17 cellular contexts compared by ENCODE assay signal in the genomic region with DNA sequence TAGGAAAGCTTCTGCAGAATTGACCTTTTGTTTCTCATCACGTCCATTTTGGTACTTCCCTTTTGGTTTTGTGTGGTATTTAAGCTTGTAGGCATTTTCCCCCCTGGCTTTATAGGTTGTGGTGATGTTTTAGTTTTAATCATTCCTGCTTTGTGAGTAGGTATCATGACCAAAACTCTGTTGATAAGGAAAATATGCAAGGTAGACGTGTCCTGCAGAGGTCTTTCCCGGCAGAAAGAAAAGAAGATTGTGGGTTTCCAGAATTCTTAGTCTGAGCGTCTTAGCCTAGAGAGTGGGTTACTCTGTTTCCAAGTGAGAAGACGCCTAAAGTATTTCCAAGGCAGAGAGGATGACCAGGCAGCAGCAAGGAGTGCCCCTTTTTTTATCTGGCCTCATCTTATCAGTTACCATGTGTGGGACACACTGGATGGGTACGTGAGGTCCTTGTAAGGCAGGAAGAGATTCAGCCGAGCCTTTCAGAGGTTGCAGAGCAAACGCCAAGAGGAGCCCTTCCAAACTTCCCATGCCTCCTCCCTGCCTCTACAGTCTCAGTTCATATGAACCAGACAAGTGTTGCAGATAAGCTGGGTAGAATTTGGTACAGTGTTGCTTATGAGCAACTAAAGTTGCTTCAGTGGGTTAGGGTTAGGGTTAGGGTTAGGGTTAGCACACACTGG. TPM values are rescaled to one million over a fixed set of nuclear protein-coding genes. Genes with fewer than 3 reads are reported as not detected.
"Had no signal": no experiment of that assay in that cellular context is flagged by ENCODE, and none has a peak within 500 bp of the region (broad histone marks: within the 10 kb centered on the region; RNA-seq: fewer than 3 reads in every experiment).

No MANE protein-coding gene starts in this region.

- H3K36me3 ChIP-seq: neural progenitor cell, prostate gland, right atrium auricular region, stomach, upper lobe of left lung had no signal

- H3K4me3 ChIP-seq: esophagus muscularis mucosa, lung, mucosa of descending colon, neural progenitor cell, prostate gland, right atrium auricular region, smooth muscle cell, stomach, tibial artery, upper lobe of left lung had no signal

- H3K9me3 ChIP-seq: esophagus muscularis mucosa, mucosa of descending colon, prostate gland, right atrium auricular region, stomach, tibial artery, upper lobe of left lung had no signal

- DNase-seq: effector memory CD4-positive, alpha-beta T cell; mucosa of descending colon; naive thymus-derived CD4-positive, alpha-beta T cell; stimulated activated CD4-positive, alpha-beta T cell treated with anti-CD3 and anti-CD28 coated beads, Interleukin-12 subunit alpha, Interleukin-12 subunit beta, amount 100 ng/mL, for 4 hours; stimulated activated CD4-positive, alpha-beta T cell treated with anti-CD3 and anti-CD28 coated beads, Interleukin-1b, Interleukin-23, amount 100 ng/mL, for 48 hours; stimulated activated CD4-positive, alpha-beta T cell treated with anti-CD3 and anti-CD28 coated beads, Interleukin-4, amount 100 ng/mL, for 1 hour; stimulated activated CD8-positive, alpha-beta memory T cell treated with anti-CD3 and anti-CD28 coated beads, Interleukin-4, amount 100 ng/mL, for 48 hours; stimulated activated naive CD4-positive, alpha-beta T cell treated with Interleukin-2 at 50 U/mL for 16 hours; stomach; tibial artery; upper lobe of left lung had no signal

- H3K9ac ChIP-seq: neural progenitor cell had no signal

- H3K4me2 ChIP-seq: neural progenitor cell, smooth muscle cell had no signal

- H3K27me3 ChIP-seq: esophagus muscularis mucosa, neural progenitor cell, right atrium auricular region, tibial artery, upper lobe of left lung had no signal

- H2AFZ ChIP-seq: neural progenitor cell had no signal

- H3K4me1 ChIP-seq: esophagus muscularis mucosa, neural progenitor cell, prostate gland, stomach, tibial artery had no signal

- H3K27ac ChIP-seq: esophagus muscularis mucosa, neural progenitor cell, prostate gland, right atrium auricular region, stomach, tibial artery, upper lobe of left lung had no signal

RNA-seq across cellular contexts. Expression of a gene that starts 58.8 kb away (rescaled TPM):
- total RNA-seq: naive thymus-derived CD4-positive, alpha-beta T cell had no signal
- polyA plus RNA-seq: naive thymus-derived CD4-positive, alpha-beta T cell had no signal
